8 cellular contexts compared by ENCODE assay signal in genomic region chr1:5991784-5992033, GRCh38. TPM values are rescaled to one million over a fixed set of nuclear protein-coding genes. Genes with fewer than 3 reads are reported as not detected.
A peak's percentile ranks its signal among the peaks of the same experiment; 100 is the strongest.
DNase-seq lines count a peak whose midpoint lies in the region; ATAC-seq and TF ChIP-seq lines count a peak whose summit lies in the region.

No MANE protein-coding gene starts in this region.

- H2AFZ ChIP-seq in MM.1S (ENCODE audit: low read length), result peak overlapping the region; percentile 91

- no peaks in the 10 kb centered on the region for H4K20me1 ChIP-seq in MM.1S (ENCODE audit: insufficient read depth, low read length)

- H3K4me3 Mint-ChIP-seq in central memory CD8-positive, alpha-beta T cell, result peak overlapping the region; percentile 88
- peak overlapping the region; percentile 96 for H3K4me3 Mint-ChIP-seq in memory B cell

- intact Hi-C loops in uterus (cut with DNase I; ENCODE audit: low total_unique reads), result no loop called here

- H3K4me3 ChIP-seq in GM08714 (ENCODE audit: low read length), result peak overlapping the region; percentile 82
- H3K4me3 ChIP-seq in MM.1S (ENCODE audit: low read length), result peak overlapping the region; percentile 99
- H3K4me3 ChIP-seq in uterus, result peak overlapping the region; percentile 77 to 83

- peaks cover 46% of the 10 kb centered on the region for H3K4me1 Mint-ChIP-seq in central memory CD8-positive, alpha-beta T cell
- H3K4me1 Mint-ChIP-seq in memory B cell, result peaks cover 32% of the 10 kb centered on the region

- peak overlapping the region; percentile 99 for H3K4me2 ChIP-seq in MM.1S (ENCODE audit: low read depth, low read length)

- peak; percentile 24 for ATAC-seq in GM21717 (IDR thresholded peaks at IDR 0.05; ENCODE audit: unreplicated experiment)
- ATAC-seq in central memory CD8-positive, alpha-beta T cell (replicated peaks; ENCODE audit: extremely low read depth, poor library complexity, severe bottlenecking), result peak; percentile 23
- ATAC-seq in memory B cell (ENCODE audit: low read depth), result peak; percentile 33

- peaks cover 63% of the 10 kb centered on the region for H3K79me2 ChIP-seq in MM.1S (ENCODE audit: low read length)

- no peaks in the 10 kb centered on the region for H3K27me3 ChIP-seq in MM.1S (replicated peaks; ENCODE audit: insufficient read depth, low read length)
- H3K27me3 ChIP-seq in uterus, result no peaks in the 10 kb centered on the region

- peaks cover 20% of the 10 kb centered on the region for H3K36me3 Mint-ChIP-seq in central memory CD8-positive, alpha-beta T cell (ENCODE audit: insufficient read depth)
- no peaks in the 10 kb centered on the region for H3K36me3 Mint-ChIP-seq in memory B cell

- no peak for TF ChIP-seq POLR2A in uterus (IDR thresholded peaks at IDR 0.05)

- H3K27ac Mint-ChIP-seq in central memory CD8-positive, alpha-beta T cell (ENCODE audit: low read depth), result peak overlapping the region; percentile 93
- peak overlapping the region; percentile 93 for H3K27ac Mint-ChIP-seq in memory B cell

- peak overlapping the region; percentile 79; the same call in 1 of the 2 replicates for H3K27ac ChIP-seq in MM.1S (ENCODE audit: low read length)
- peak overlapping the region; percentile 55 to 89 for H3K27ac ChIP-seq in uterus

- no peaks in the 10 kb centered on the region for H3K9me2 ChIP-seq in MM.1S (replicated peaks; ENCODE audit: insufficient read depth, low read length)

- H3K4me1 ChIP-seq in MM.1S (ENCODE audit: low read length), result peaks cover 21% of the 10 kb centered on the region; the same call in 1 of the 2 replicates
- H3K4me1 ChIP-seq in uterus, result peaks cover 3 to 6% of the 10 kb centered on the region in 2 donors

- H3K9ac ChIP-seq in MM.1S (ENCODE audit: low read length), result peak overlapping the region; percentile 95

- TF ChIP-seq CTCF in MM.1S (IDR thresholded peaks at IDR 0.05; ENCODE audit: low read length) (no peak), uterus (IDR thresholded peaks at IDR 0.05) (no peak)

- H3K9me3 Mint-ChIP-seq in central memory CD8-positive, alpha-beta T cell, result no peaks in the 10 kb centered on the region
- no peaks in the 10 kb centered on the region for H3K9me3 Mint-ChIP-seq in memory B cell

- DNase-seq in MM.1S (no peak), memory B cell (ENCODE audit: low spot score in 2 of 2) (no peak), uterus (no peak), NCI-H2107 treated with DMSO at 0.1 percent for 48 hours (lab: John Stamatoyannopoulos, UW; ENCODE audit: unreplicated experiment) (no peak)
- no peak for DNase-seq in central memory CD8-positive, alpha-beta T cell (ENCODE audit: low spot score in 2 of 2)
- no peak for DNase-seq in stimulated activated CD4-positive, alpha-beta T cell treated with anti-CD3 and anti-CD28 coated beads, Interleukin-12 subunit alpha, Interleukin-12 subunit beta, amount 100 ng/mL, for 4 hours

- H3K27me3 Mint-ChIP-seq in central memory CD8-positive, alpha-beta T cell, result no peaks in the 10 kb centered on the region
- no peaks in the 10 kb centered on the region for H3K27me3 Mint-ChIP-seq in memory B cell

- no peaks in the 10 kb centered on the region for H3K36me3 ChIP-seq in MM.1S (replicated peaks; ENCODE audit: insufficient read depth, low read length)
- H3K36me3 ChIP-seq in uterus, result no peaks in the 10 kb centered on the region

- H3K9me3 ChIP-seq in MM.1S (replicated peaks; ENCODE audit: insufficient read depth, low read length) (no peaks in the 10 kb centered on the region), uterus (no peaks in the 10 kb centered on the region)

- H3F3A ChIP-seq in MM.1S (ENCODE audit: insufficient read depth, low read length), result peaks cover 14% of the 10 kb centered on the region; the same call in 1 of the 2 replicates

RNA-seq across cellular contexts. Expression of gene NPHP4, which starts 0.5 kb away (rescaled TPM):
- total RNA-seq in uterus, result 10 to 100 TPM in 2 of 4 donors, 1 to 10 TPM in 2; 1.3 to 16.2 (median 7.0) TPM

RNA-seq across cellular contexts. Expression of gene KCNAB2, which starts 54.0 kb away (rescaled TPM):
- total RNA-seq in uterus, result 10 to 100 TPM in 2 of 4 donors, 1 to 10 TPM in 2; 1.5 to 21.2 (median 12.9) TPM
